26 cellular contexts compared by ENCODE assay signal in genomic region chr5:73963021-73963420, GRCh38.
A peak's percentile ranks its signal among the peaks of the same experiment; 100 is the strongest.
DNase-seq lines count a peak whose midpoint lies in the region; ATAC-seq, FAIRE-seq and TF ChIP-seq lines count a peak whose summit lies in the region.
"Had no signal": no experiment of that assay in that cellular context is flagged by ENCODE, and none has a peak within 500 bp of the region (broad histone marks: within the 10 kb centered on the region; RNA-seq: fewer than 3 reads in every experiment).

No MANE protein-coding gene starts in this region.

- H3K27me3 Mint-ChIP-seq in CD8-positive, alpha-beta memory T cell = peaks cover 3 to 25% of the 10 kb centered on the region in 2 donors
- H3K27me3 Mint-ChIP-seq in activated T-helper 17 cell treated with anti-CD3 and anti-CD28 coated beads, Interleukin-2, amount 50 U/mL, for 72 hours = peaks cover 28% of the 10 kb centered on the region
- H3K27me3 Mint-ChIP-seq: type B pancreatic cell had no signal

- no peak overlapping the region for H3K27ac ChIP-seq in mammary epithelial cell (ENCODE audit: insufficient read depth, low read depth, low read length)
- H3K27ac ChIP-seq in keratinocyte (ENCODE audit: control insufficient read depth, insufficient read depth, low read length) = no peak overlapping the region
- H3K27ac ChIP-seq in CD8-positive, alpha-beta memory T cell (ENCODE audit: low read depth, low read length) = no peak overlapping the region
- H3K27ac ChIP-seq: 22Rv1, neutrophil, prostate gland had no signal

- H2AFZ ChIP-seq in mammary epithelial cell (ENCODE audit: low read depth, low read length) (no peak overlapping the region), keratinocyte (ENCODE audit: control insufficient read depth, low read length) (no peak overlapping the region)

- TF ChIP-seq CTCF in mammary epithelial cell (conservative IDR thresholded peaks at IDR 0.05 in 1 of 2, IDR thresholded peaks at IDR 0.05 in 1 of 2; ENCODE audit: extremely low read depth in 1 of 2, insufficient read depth in 1 of 2, low read depth in 1 of 2, low read length in 2 of 2) (no peak), keratinocyte (optimal IDR thresholded peaks at IDR 0.05 in 1 of 3, IDR thresholded peaks at IDR 0.05 in 1 of 3, conservative IDR thresholded peaks at IDR 0.05 in 1 of 3; ENCODE audit: extremely low read depth in 1 of 3, insufficient read depth in 2 of 3, low read length in 3 of 3) (no peak)

- FAIRE-seq in keratinocyte (lab: Jason Lieb, UNC) = peak; percentile 20
- FAIRE-seq: GM12892, H54, kidney had no signal

- H4K20me1 ChIP-seq in mammary epithelial cell (ENCODE audit: insufficient read depth, low read length) (no peaks in the 10 kb centered on the region), keratinocyte (ENCODE audit: control insufficient read depth, extremely low read depth, insufficient read depth, low read length) (no peaks in the 10 kb centered on the region)

- DNase-seq in A172 (ENCODE audit: low spot score) (peak; percentile 8), M059J (ENCODE audit: low read depth) (peak; percentile 19), mammary epithelial cell (peak; percentile 63), keratinocyte (ENCODE audit: low read depth, low spot score) (no peak), UCSD-AML1 (lab: John Stamatoyannopoulos, UW; ENCODE audit: unreplicated experiment) (no peak), NCI-H146 treated with DMSO at 0.1 percent for 48 hours (lab: John Stamatoyannopoulos, UW; ENCODE audit: unreplicated experiment) (no peak)
- DNase-seq in CD8-positive, alpha-beta memory T cell = no peak
- DNase-seq: activated CD8-positive, alpha-beta memory T cell treated with anti-CD3 and anti-CD28 coated beads, Interleukin-2, amount 50 U/mL, for 4 hours; BE2C; DMS79; effector CD8-positive, alpha-beta T cell; Karpas-422; kidney; NCI-H1092; NCI-H187 treated with DMSO at 0.1 percent for 48 hours; NCI-H345; NCI-H774; stimulated activated CD8-positive, alpha-beta memory T cell treated with anti-CD3 and anti-CD28 coated beads, Interleukin-4, amount 100 ng/mL, for 48 hours had no signal

- no TSS peak for BruUV-seq in mammary epithelial cell (replicated peaks; lab: Mats Ljungman, UMichigan)

- no peaks in the 10 kb centered on the region for H3K9me3 ChIP-seq in mammary epithelial cell (replicated peaks; ENCODE audit: insufficient read depth, low read length)
- H3K9me3 ChIP-seq in keratinocyte (ENCODE audit: control insufficient read depth, low read depth, low read length) = peaks cover 3% of the 10 kb centered on the region
- H3K9me3 ChIP-seq in CD8-positive, alpha-beta memory T cell (ENCODE audit: low read length) = no peaks in the 10 kb centered on the region
- H3K9me3 ChIP-seq: BE2C, neutrophil, prostate gland had no signal

- no peaks in the 10 kb centered on the region for H3K36me3 ChIP-seq in mammary epithelial cell (ENCODE audit: insufficient read depth, low read length)
- H3K36me3 ChIP-seq in keratinocyte (ENCODE audit: control insufficient read depth in 2 of 2, extremely low read depth in 1 of 2, insufficient read depth in 2 of 2, low read length in 2 of 2) = no peaks in the 10 kb centered on the region
- H3K36me3 ChIP-seq in CD8-positive, alpha-beta memory T cell (ENCODE audit: insufficient read depth, low read length) = no peaks in the 10 kb centered on the region
- H3K36me3 ChIP-seq: BE2C, neutrophil, prostate gland had no signal

- no peak overlapping the region for H3K27ac Mint-ChIP-seq in CD8-positive, alpha-beta memory T cell
- H3K27ac Mint-ChIP-seq in activated T-helper 17 cell treated with anti-CD3 and anti-CD28 coated beads, Interleukin-2, amount 50 U/mL, for 72 hours = no peak overlapping the region
- H3K27ac Mint-ChIP-seq: activated naive CD8-positive, alpha-beta T cell; type B pancreatic cell had no signal

- peaks cover 0 to 5% (median 0%) of the 10 kb centered on the region in 3 donors for H3K4me1 Mint-ChIP-seq in CD8-positive, alpha-beta memory T cell
- H3K4me1 Mint-ChIP-seq in activated T-helper 17 cell treated with anti-CD3 and anti-CD28 coated beads, Interleukin-2, amount 50 U/mL, for 72 hours = no peaks in the 10 kb centered on the region

- H3K9me3 Mint-ChIP-seq in CD8-positive, alpha-beta memory T cell = peaks cover 0 to 2% (median 0%) of the 10 kb centered on the region in 5 donors
- no peaks in the 10 kb centered on the region for H3K9me3 Mint-ChIP-seq in activated T-helper 17 cell treated with anti-CD3 and anti-CD28 coated beads, Interleukin-2, amount 50 U/mL, for 72 hours
- H3K9me3 Mint-ChIP-seq: type B pancreatic cell had no signal

- no peak for ATAC-seq in activated T-helper 17 cell treated with anti-CD3 and anti-CD28 coated beads, Interleukin-2, amount 50 U/mL, for 72 hours (replicated peaks)

- intact Hi-C loops in mammary epithelial cell (cut with micrococcal nuclease) = no loop called here

- WGBS in mammary epithelial cell (ENCODE audit: low coverage, missing lambda C conversion rate) = 50% methylated on average over 4 of the region's 4 CpGs

- CTCF ChIA-PET in mammary epithelial cell (lab: Charles Lee; ENCODE audit: low non-redundant PET) = no interaction called here
- CTCF ChIA-PET in CD8-positive, alpha-beta memory T cell (lab: Charles Lee) = no interaction called here

- H3K9me1 ChIP-seq in keratinocyte (ENCODE audit: control insufficient read depth, extremely low read depth, insufficient read depth, low read length) = no peaks in the 10 kb centered on the region

- H3K4me3 Mint-ChIP-seq in CD8-positive, alpha-beta memory T cell = no peak overlapping the region
- H3K4me3 Mint-ChIP-seq in activated T-helper 17 cell treated with anti-CD3 and anti-CD28 coated beads, Interleukin-2, amount 50 U/mL, for 72 hours = no peak overlapping the region
- H3K4me3 Mint-ChIP-seq: activated naive CD8-positive, alpha-beta T cell; type B pancreatic cell had no signal

- POLR2A ChIA-PET in CD8-positive, alpha-beta memory T cell (lab: Charles Lee) = no interaction called here

- H3K36me3 Mint-ChIP-seq in CD8-positive, alpha-beta memory T cell = no peaks in the 10 kb centered on the region
- no peaks in the 10 kb centered on the region for H3K36me3 Mint-ChIP-seq in activated T-helper 17 cell treated with anti-CD3 and anti-CD28 coated beads, Interleukin-2, amount 50 U/mL, for 72 hours (ENCODE audit: low read depth)
- H3K36me3 Mint-ChIP-seq: activated naive CD8-positive, alpha-beta T cell; type B pancreatic cell had no signal

- dilution Hi-C loops in mammary epithelial cell (cut with HindIII; ENCODE audit: low sequenced_read_pairs) = no loop called here
- dilution Hi-C loops in keratinocyte (cut with MboI; ENCODE audit: extremely low pct_ligation_motif_present, low sequenced_read_pairs) = no loop called here

- H3K4me2 ChIP-seq in mammary epithelial cell (ENCODE audit: insufficient read depth, low read depth, low read length) (no peak overlapping the region), keratinocyte (ENCODE audit: control insufficient read depth, extremely low read depth, insufficient read depth, low read depth, low read length) (no peak overlapping the region)

- H3K79me2 ChIP-seq in mammary epithelial cell (ENCODE audit: insufficient read depth, low read length) (no peaks in the 10 kb centered on the region), keratinocyte (ENCODE audit: control insufficient read depth, insufficient read depth, low read length) (no peaks in the 10 kb centered on the region)

- H3K27me3 ChIP-seq in mammary epithelial cell (ENCODE audit: insufficient read depth, low read length) (no peaks in the 10 kb centered on the region), keratinocyte (ENCODE audit: control insufficient read depth, extremely low read depth, insufficient read depth, low read length) (no peaks in the 10 kb centered on the region)
- no peaks in the 10 kb centered on the region for H3K27me3 ChIP-seq in CD8-positive, alpha-beta memory T cell (ENCODE audit: insufficient read depth, low read length, poor library complexity, severe bottlenecking)
- H3K27me3 ChIP-seq: BE2C, neutrophil had no signal

- in situ Hi-C loops in mammary epithelial cell (cut with MboI; ENCODE audit: low sequenced_read_pairs in 2 of 2) = no loop called here

- H3K4me1 ChIP-seq in mammary epithelial cell (ENCODE audit: insufficient read depth, low read length) = peaks cover 36% of the 10 kb centered on the region
- H3K4me1 ChIP-seq in keratinocyte (ENCODE audit: control insufficient read depth, extremely low read depth, insufficient read depth, low read length) = peaks cover under 1% of the 10 kb centered on the region
- no peaks in the 10 kb centered on the region for H3K4me1 ChIP-seq in CD8-positive, alpha-beta memory T cell (ENCODE audit: insufficient read depth, low read length)
- H3K4me1 ChIP-seq: prostate gland had no signal

- H3K9ac ChIP-seq in mammary epithelial cell (ENCODE audit: insufficient read depth, low read length) = no peak overlapping the region
- no peak overlapping the region for H3K9ac ChIP-seq in keratinocyte (ENCODE audit: control insufficient read depth, extremely low read depth, insufficient read depth, low read length)

- H3K4me3 ChIP-seq in mammary epithelial cell (replicated peaks in 1 of 3; ENCODE audit: insufficient read depth in 1 of 3, low read depth in 2 of 3, low read length in 3 of 3) = no peak overlapping the region
- no peak overlapping the region for H3K4me3 ChIP-seq in keratinocyte (ENCODE audit: control insufficient read depth in 2 of 3, extremely low read depth in 1 of 3, insufficient read depth in 2 of 3, low read depth in 1 of 3, low read length in 3 of 3)
- no peak overlapping the region for H3K4me3 ChIP-seq in CD8-positive, alpha-beta memory T cell (ENCODE audit: low read length)
- H3K4me3 ChIP-seq: prostate gland had no signal

Comparison
In these comparisons a context has a peak if more than half of its experiments do, and no peak if none do; other contexts are left out.
1. DNase-seq: peak in A172 (single experiment), M059J (single experiment) and mammary epithelial cell (single experiment); none in keratinocyte (single experiment), CD8-positive, alpha-beta memory T cell (0 of 5), UCSD-AML1 (single experiment) and NCI-H146 treated with DMSO at 0.1 percent for 48 hours (single experiment).